Comparison of ENCODE assay signal across 8 cellular contexts in the genomic region with DNA sequence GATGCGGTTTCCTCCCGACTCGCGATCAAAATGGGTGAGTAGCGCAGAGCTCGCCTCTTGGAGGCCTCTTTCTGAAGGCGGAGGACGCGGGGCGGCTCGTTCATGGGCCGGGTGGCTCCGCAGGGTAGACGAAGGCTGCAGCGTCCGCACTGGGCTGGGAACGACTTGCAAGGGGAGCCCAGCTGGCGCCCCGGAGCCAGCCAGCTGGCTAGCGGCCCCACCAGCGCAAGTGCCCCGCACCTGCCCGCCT. TPM values are rescaled to one million over a fixed set of nuclear protein-coding genes. Genes with fewer than 3 reads are reported as not detected.
DNase-seq lines count a peak whose midpoint lies in the region; ATAC-seq, FAIRE-seq and TF ChIP-seq lines count a peak whose summit lies in the region.

No MANE protein-coding gene starts in this region.

- peak overlapping the region; percentile 93 for H3K4me2 ChIP-seq in GM12878 (ENCODE audit: control insufficient read depth, insufficient read depth)

- SMC1A ChIA-PET in GM12878 (lab: Charles Lee; ENCODE audit: uncharacterized antibody, unreplicated experiment): interaction anchor here (0.7 to 6.2 kb wide), 10 partner anchors 28 to 563 kb away, joined by 3 to 49 read pairs (median 4); a partner anchor contains a TSS

- FAIRE-seq in GM12878 (lab: Jason Lieb, UNC): no peak

- H3K27ac ChIP-seq in GM12878 (ENCODE audit: control insufficient read depth, insufficient read depth): 0 out of 2 replicates have a peak overlapping the region, but pooled peaks have one; percentile 35

- in situ Hi-C loops in GM12878 (cut with MboI): no loop called here

- peaks cover 4% of the 10 kb centered on the region in 2 experiments; a peak in 2 of 4 replicates for H3K36me3 ChIP-seq in GM12878 (ENCODE audit: control insufficient read depth in 2 of 2, insufficient read depth in 2 of 2, low read length in 1 of 2)

- peak overlapping the region; percentile 87 for H3K27ac Mint-ChIP-seq in mesothelial cell of epicardium

- no peaks in the 10 kb centered on the region for H3K9me3 ChIP-seq in GM12878 (replicated peaks; ENCODE audit: control insufficient read depth, insufficient read depth, low read length)

- no peak for TF ChIP-seq CTCF in GM12878 (IDR thresholded peaks at IDR 0.05 in 2 of 3, conservative IDR thresholded peaks at IDR 0.05 in 1 of 3; ENCODE audit: control insufficient read depth in 2 of 3, extremely low read depth in 1 of 3, insufficient read depth in 1 of 3, low read depth in 3 of 3, low read length in 3 of 3)
- TF ChIP-seq CTCF in mesothelial cell of epicardium (IDR thresholded peaks at IDR 0.05; ENCODE audit: unreplicated experiment): no peak

- no peak for DNase-seq in GM12878 (ENCODE audit: low read depth, low spot score)
- no peak for DNase-seq in mesothelial cell of epicardium (ENCODE audit: low spot score in 2 of 2, unreplicated experiment in 2 of 2)
- no peak for DNase-seq in NCI-H1930 (lab: John Stamatoyannopoulos, UW)
- DNase-seq in NCI-H774 (lab: John Stamatoyannopoulos, UW): no peak
- DNase-seq in stimulated activated CD4-positive, alpha-beta T cell treated with anti-CD3 and anti-CD28 coated beads, Interleukin-2, amount 100 ng/mL, for 24 hours: no peak
- no peak for DNase-seq in stimulated activated naive CD4-positive, alpha-beta T cell (lab: John Stamatoyannopoulos, UW)

- intact Hi-C loops in GM12878 (cut with micrococcal nuclease; ENCODE audit: unreplicated experiment): loop anchor here (2.0 to 10.0 kb wide), 3 partner anchors 23 to 65 kb away; a partner anchor contains a TSS

- peak overlapping the region; percentile 92 for H3K4me3 Mint-ChIP-seq in mesothelial cell of epicardium

- no peaks in the 10 kb centered on the region for H3K27me3 ChIP-seq in GM12878 (replicated peaks in 1 of 2; ENCODE audit: control insufficient read depth in 2 of 2, insufficient read depth in 2 of 2, low read length in 1 of 2)

- no peak for TF ChIP-seq RAD21 in GM12878 (IDR thresholded peaks at IDR 0.05; ENCODE audit: insufficient read depth, low read depth, low read length)

- CTCF ChIA-PET in GM12878 (lab: Yijun Ruan, JAX): interaction anchor here (0.7 to 4.1 kb wide), 10 partner anchors 15 to 128 kb away, joined by 3 to 36 read pairs (median 4); a partner anchor contains a TSS

- H3K36me3 Mint-ChIP-seq in mesothelial cell of epicardium: peaks cover 2% of the 10 kb centered on the region

- ATAC-seq in GM19395 (IDR thresholded peaks at IDR 0.05; ENCODE audit: unreplicated experiment): peak; percentile 26
- ATAC-seq in HG03175 (IDR thresholded peaks at IDR 0.05; ENCODE audit: unreplicated experiment): peak; percentile 16
- peak; percentile 16; the same call in 2 of the 3 replicates for ATAC-seq in GM12878

- H3K4me3 ChIP-seq in GM12878: peak overlapping the region; percentile 74

- H3K4me1 ChIP-seq in GM12878 (ENCODE audit: control insufficient read depth, insufficient read depth, low read length): peaks cover 23% of the 10 kb centered on the region

- no TSS peak for BruUV-seq in GM12878 (replicated peaks; lab: Mats Ljungman, UMichigan)

- RAD21 ChIA-PET in GM12878 (lab: Charles Lee; ENCODE audit: unreplicated experiment): interaction anchor here (0.7 to 3.7 kb wide), 14 partner anchors 20 to 217 kb away, joined by 3 to 62 read pairs (median 6); a partner anchor contains a TSS

- peak overlapping the region; percentile 84; the same call in 1 of the 2 replicates for H3K9ac ChIP-seq in GM12878 (ENCODE audit: control insufficient read depth, insufficient read depth, low read length)

- H3K27me3 Mint-ChIP-seq in mesothelial cell of epicardium (ENCODE audit: low read depth): no peaks in the 10 kb centered on the region

- no peak; the same call in 1 of the 2 replicates for TF ChIP-seq POLR2A in GM12878 (IDR thresholded peaks at IDR 0.05; ENCODE audit: low read depth, low read length)

- no peaks in the 10 kb centered on the region for H3K9me3 Mint-ChIP-seq in mesothelial cell of epicardium

- POLR2A ChIA-PET in GM12878 (lab: Charles Lee): interaction anchor here (0.7 to 3.4 kb wide), 16 partner anchors 14 to 588 kb away, joined by 3 to 16 read pairs (median 5); a partner anchor contains a TSS

- peaks cover 33% of the 10 kb centered on the region for H3K4me1 Mint-ChIP-seq in mesothelial cell of epicardium

- H3K79me2 ChIP-seq in GM12878 (ENCODE audit: control insufficient read depth, insufficient read depth, low read length): peaks cover 46% of the 10 kb centered on the region

- peak overlapping the region; percentile 98 for H2AFZ ChIP-seq in GM12878 (ENCODE audit: control insufficient read depth, low read depth, low read length)

- TF ChIP-seq EP300 in GM12878 (IDR thresholded peaks at IDR 0.05; ENCODE audit: borderline replicate concordance in 1 of 2, control insufficient read depth in 1 of 2, low read depth in 2 of 2, low read length in 2 of 2): no peak

- no peaks in the 10 kb centered on the region for H4K20me1 ChIP-seq in GM12878 (ENCODE audit: control insufficient read depth, insufficient read depth)

- WGBS in GM12878 (ENCODE audit: insufficient coverage, insufficient replicate concordance, low lambda C conversion rate, missing lambda C conversion rate): under 1% methylated on average over 22 of the region's 23 CpGs

RNA-seq across cellular contexts. Expression of a gene that starts 0.3 kb away (rescaled TPM):
- total RNA-seq in GM12878 (2013; cell fraction: nucleolus; rRNA removed): 112 and 123 TPM in 2 replicates
- 32.6 and 35.2 TPM in 2 replicates for total RNA-seq in GM12878 (2014; rRNA removed)
- total RNA-seq in GM12878 (2014; rRNA removed; fragmentation: Illumina TruSeq; extraction: Trizol): 21.7 and 21.8 TPM in 2 replicates
- total RNA-seq in GM12878 (2021): 49.6 and 54.9 TPM in 2 replicates
- polyA plus RNA-seq in GM12878 (2011; ENCODE audit: low read depth): 19.5 TPM
- 59.4 and 62.2 TPM in 2 replicates for polyA plus RNA-seq in GM12878 (2011; rRNA removed)
- 52.5 and 56.3 TPM in 2 replicates for polyA plus RNA-seq in GM12878 (2011; cell fraction: cytosol; rRNA removed)
- polyA plus RNA-seq in GM12878 (2011; cell fraction: nucleus; rRNA removed): 182 and 212 TPM in 2 replicates
- polyA plus RNA-seq in GM12878 (2012): 36.3 and 39.3 TPM in 2 replicates
- 24.3 and 29.5 TPM in 2 replicates for polyA plus RNA-seq in GM12878 (2014; fragmentation: Illumina TruSeq; extraction: Trizol)
- 10 to 100 TPM in 1 of 2 experiments, 1 to 10 TPM in 1; 9.6 to 10.8 TPM for polyA plus RNA-seq in GM12878 (2014; fragmentation: Nextera tagmentation; extraction: Ambion mirVana)
- 36.7 and 42.0 TPM in 2 replicates for polyA plus RNA-seq in GM12878 (2014; rRNA removed)
- polyA plus RNA-seq in GM12878 (2016; fragmentation: Nextera tagmentation; extraction: Ambion mirVana): 10 to 100 TPM; 25.0 to 27.6 TPM
- 40.8 and 57.0 TPM in 2 replicates for polyA minus RNA-seq in GM12878 (2011; rRNA and poly(A)+ RNA removed)
- polyA minus RNA-seq in GM12878 (2011; cell fraction: cytosol; rRNA and poly(A)+ RNA removed): 16.3 and 20.4 TPM in 2 replicates
- polyA minus RNA-seq in GM12878 (2011; cell fraction: nucleus; rRNA and poly(A)+ RNA removed): 38.2 and 60.8 TPM in 2 replicates
- 26.1 to 31.0 TPM (median 30.8 TPM) in 3 replicates for total RNA-seq in mesothelial cell of epicardium

RNA-seq across cellular contexts. Expression of a gene that starts 0.7 kb away (rescaled TPM):
- 33.8 and 144 TPM in 2 replicates for total RNA-seq in GM12878 (2013; cell fraction: nucleolus; rRNA removed)
- total RNA-seq in GM12878 (2014; rRNA removed) (78.5 and 88.0 TPM in 2 replicates), GM12878 (2014; rRNA removed; fragmentation: Illumina TruSeq; extraction: Trizol) (85.7 and 87.8 TPM in 2 replicates), GM12878 (2021) (76.9 and 84.3 TPM in 2 replicates), mesothelial cell of epicardium (37.3 to 40.4 TPM (median 37.8 TPM) in 3 replicates)
- 64.8 TPM for polyA plus RNA-seq in GM12878 (2011; ENCODE audit: low read depth)
- polyA plus RNA-seq in GM12878 (2011; rRNA removed) (123 and 157 TPM in 2 replicates), GM12878 (2014; fragmentation: Illumina TruSeq; extraction: Trizol) (146 and 167 TPM in 2 replicates), GM12878 (2014; fragmentation: Nextera tagmentation; extraction: Ambion mirVana) (10 to 100 TPM; 81.4 to 82.8 TPM), GM12878 (2014; rRNA removed) (91.5 and 99.6 TPM in 2 replicates), GM12878 (2016; fragmentation: Nextera tagmentation; extraction: Ambion mirVana) (100 to 1,000 TPM; 169 to 174 TPM)
- polyA plus RNA-seq in GM12878 (2011; cell fraction: cytosol; rRNA removed): 52.0 and 59.3 TPM in 2 replicates
- 50.8 and 59.6 TPM in 2 replicates for polyA plus RNA-seq in GM12878 (2011; cell fraction: nucleus; rRNA removed)
- polyA plus RNA-seq in GM12878 (2012): 86.5 and 102 TPM in 2 replicates
- 37.3 and 41.8 TPM in 2 replicates for polyA minus RNA-seq in GM12878 (2011; rRNA and poly(A)+ RNA removed)
- 22.7 and 48.7 TPM in 2 replicates for polyA minus RNA-seq in GM12878 (2011; cell fraction: cytosol; rRNA and poly(A)+ RNA removed)
- 19.1 and 32.2 TPM in 2 replicates for polyA minus RNA-seq in GM12878 (2011; cell fraction: nucleus; rRNA and poly(A)+ RNA removed)

RNA-seq across cellular contexts. Expression of a gene that starts 38.9 kb away (rescaled TPM):
- 19.1 and 21.0 TPM in 2 replicates for total RNA-seq in GM12878 (2013; cell fraction: nucleolus; rRNA removed)
- total RNA-seq in GM12878 (2014; rRNA removed) (0.49 and 0.56 TPM in 2 replicates), GM12878 (2014; rRNA removed; fragmentation: Illumina TruSeq; extraction: Trizol) (0.18 and 0.22 TPM in 2 replicates), GM12878 (2021) (0.88 and 1.4 TPM in 2 replicates), mesothelial cell of epicardium (3.8 to 4.5 TPM (median 3.8 TPM) in 3 replicates)
- polyA plus RNA-seq in GM12878 (2011; ENCODE audit: low read depth): 0.43 TPM
- polyA plus RNA-seq in GM12878 (2011; rRNA removed) (0.56 and 1.2 TPM in 2 replicates), GM12878 (2014; fragmentation: Illumina TruSeq; extraction: Trizol) (0.24 and 0.35 TPM in 2 replicates), GM12878 (2014; fragmentation: Nextera tagmentation; extraction: Ambion mirVana) (under 1 TPM; 0.08 to 0.11 TPM), GM12878 (2014; rRNA removed) (0.47 and 1.1 TPM in 2 replicates), GM12878 (2016; fragmentation: Nextera tagmentation; extraction: Ambion mirVana) (under 1 TPM; 0.40 to 0.50 TPM)
- 1.5 TPM in 2 replicates for polyA plus RNA-seq in GM12878 (2011; cell fraction: cytosol; rRNA removed)
- 8.0 TPM in 2 replicates for polyA plus RNA-seq in GM12878 (2011; cell fraction: nucleus; rRNA removed)
- 1.8 TPM in 2 replicates for polyA plus RNA-seq in GM12878 (2012)
- polyA minus RNA-seq in GM12878 (2011; rRNA and poly(A)+ RNA removed): 2.7 and 3.9 TPM in 2 replicates
- 1.0 and 1.6 TPM in 2 replicates for polyA minus RNA-seq in GM12878 (2011; cell fraction: cytosol; rRNA and poly(A)+ RNA removed)
- 3.6 and 5.7 TPM in 2 replicates for polyA minus RNA-seq in GM12878 (2011; cell fraction: nucleus; rRNA and poly(A)+ RNA removed)

RNA-seq across cellular contexts. Expression of a gene that starts 47.5 kb away (rescaled TPM):
- total RNA-seq in GM12878 (2013; cell fraction: nucleolus; rRNA removed): 339 and 407 TPM in 2 replicates
- 35.5 and 37.5 TPM in 2 replicates for total RNA-seq in GM12878 (2014; rRNA removed)
- total RNA-seq in GM12878 (2014; rRNA removed; fragmentation: Illumina TruSeq; extraction: Trizol): 52.0 and 56.3 TPM in 2 replicates
- 35.2 and 38.7 TPM in 2 replicates for total RNA-seq in GM12878 (2021)
- polyA plus RNA-seq in GM12878 (2011; ENCODE audit: low read depth): 67.1 TPM
- polyA plus RNA-seq in GM12878 (2011; rRNA removed): 63.6 and 66.4 TPM in 2 replicates
- 46.3 and 47.5 TPM in 2 replicates for polyA plus RNA-seq in GM12878 (2011; cell fraction: cytosol; rRNA removed)
- 145 and 152 TPM in 2 replicates for polyA plus RNA-seq in GM12878 (2011; cell fraction: nucleus; rRNA removed)
- 45.2 and 50.8 TPM in 2 replicates for polyA plus RNA-seq in GM12878 (2012)
- 69.1 and 85.4 TPM in 2 replicates for polyA plus RNA-seq in GM12878 (2014; fragmentation: Illumina TruSeq; extraction: Trizol)
- 10 to 100 TPM; 36.7 to 45.0 TPM for polyA plus RNA-seq in GM12878 (2014; fragmentation: Nextera tagmentation; extraction: Ambion mirVana)
- 66.8 and 68.2 TPM in 2 replicates for polyA plus RNA-seq in GM12878 (2014; rRNA removed)
- polyA plus RNA-seq in GM12878 (2016; fragmentation: Nextera tagmentation; extraction: Ambion mirVana): 10 to 100 TPM; 44.7 to 46.0 TPM
- 73.9 and 87.6 TPM in 2 replicates for polyA minus RNA-seq in GM12878 (2011; rRNA and poly(A)+ RNA removed)
- polyA minus RNA-seq in GM12878 (2011; cell fraction: cytosol; rRNA and poly(A)+ RNA removed): 16.7 and 18.6 TPM in 2 replicates
- polyA minus RNA-seq in GM12878 (2011; cell fraction: nucleus; rRNA and poly(A)+ RNA removed): 44.0 and 60.1 TPM in 2 replicates
- 47.9 to 55.9 TPM (median 53.7 TPM) in 3 replicates for total RNA-seq in mesothelial cell of epicardium
